ENCODE assay signal across 8 cellular contexts in the genomic region with DNA sequence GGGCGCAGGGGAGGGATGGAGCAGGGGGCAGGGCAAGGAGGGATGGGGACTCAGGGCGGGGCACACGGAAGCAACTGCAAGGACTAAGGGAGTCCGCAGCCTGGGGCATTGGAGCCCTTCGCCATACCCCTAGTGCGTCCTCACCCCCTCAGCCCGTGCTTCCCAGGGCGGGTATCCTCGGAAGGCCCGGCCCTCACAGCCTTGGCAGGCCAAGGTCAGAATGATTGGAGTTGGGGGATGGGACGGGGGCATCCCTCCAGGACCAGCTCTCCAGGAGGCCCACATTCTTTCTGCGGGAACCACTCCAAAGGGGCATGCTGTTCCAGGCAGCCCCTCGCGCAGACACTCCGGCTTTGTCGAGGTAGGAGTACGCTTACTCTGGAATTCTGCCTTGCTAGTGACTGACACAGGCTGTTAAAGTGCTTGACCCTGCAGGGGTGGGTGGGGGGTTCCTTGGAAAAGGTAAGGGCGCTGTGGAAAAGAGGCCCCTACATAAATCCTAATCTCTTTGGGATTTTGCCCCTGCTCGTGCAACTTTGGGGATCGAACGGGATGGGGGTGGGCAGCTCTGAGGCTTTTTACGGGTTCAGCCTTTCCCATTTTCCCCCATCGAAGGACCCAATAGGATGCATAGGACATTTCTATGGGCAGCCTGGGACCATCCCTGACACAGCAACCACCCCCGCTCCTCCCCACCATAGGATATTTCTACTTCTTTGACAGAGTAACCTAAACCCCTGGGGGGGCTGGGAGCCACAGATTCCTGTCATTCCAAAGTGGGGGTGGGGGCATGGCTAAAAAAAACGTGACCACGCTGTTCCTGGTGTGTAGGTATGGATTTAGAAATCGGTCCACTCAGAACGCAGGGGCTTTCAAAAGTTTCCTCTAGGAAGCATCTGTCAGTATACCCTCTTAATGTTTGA.
A peak's percentile ranks its signal among the peaks of the same experiment; 100 is the strongest.
DNase-seq lines count a peak whose midpoint lies in the region; ATAC-seq and TF ChIP-seq lines count a peak whose summit lies in the region.

No MANE protein-coding gene starts in this region.

- H3K4me3 ChIP-seq in MM.1S (ENCODE audit: low read length) (peak overlapping the region; percentile 56), epithelial cell of esophagus (ENCODE audit: low read length) (peak overlapping the region; percentile 81), parathyroid adenoma (ENCODE audit: low read depth, low read length) (peak overlapping the region; percentile 47)

- H3K79me2 ChIP-seq in MM.1S (ENCODE audit: low read length) (peaks cover 38% of the 10 kb centered on the region), parathyroid adenoma (peaks cover 16% of the 10 kb centered on the region)

- H3K4me1 ChIP-seq in MM.1S (ENCODE audit: low read length) (peaks cover 10% of the 10 kb centered on the region; the same call in 1 of the 2 replicates), parathyroid adenoma (no peaks in the 10 kb centered on the region)

- H3K27ac ChIP-seq in MM.1S (ENCODE audit: low read length) (no peak overlapping the region), parathyroid adenoma (no peak overlapping the region)

- H4K20me1 ChIP-seq in MM.1S (ENCODE audit: insufficient read depth, low read length): no peaks in the 10 kb centered on the region

- DNase-seq in EH (ENCODE audit: low read depth) (peak; percentile 50), MM.1S (no peak), epithelial cell of esophagus (ENCODE audit: low read depth) (no peak), NCI-H1436 (lab: John Stamatoyannopoulos, UW) (no peak), NCI-H345 (lab: John Stamatoyannopoulos, UW) (no peak)
- no peak for DNase-seq in stimulated activated CD4-positive, alpha-beta T cell treated with anti-CD3 and anti-CD28 coated beads, Interleukin-1b, Interleukin-23, amount 100 ng/mL, for 48 hours

- H3K4me2 ChIP-seq in MM.1S (ENCODE audit: low read depth, low read length) (peak overlapping the region; percentile 45; the same call in 1 of the 2 replicates), parathyroid adenoma (ENCODE audit: low read length) (peak overlapping the region; percentile 48)

- H2AFZ ChIP-seq in MM.1S (ENCODE audit: low read length) (peak overlapping the region; percentile 65), parathyroid adenoma (peak overlapping the region; percentile 56)

- H3F3A ChIP-seq in MM.1S (ENCODE audit: insufficient read depth, low read length): no peaks in the 10 kb centered on the region

- no peaks in the 10 kb centered on the region for H3K9me3 ChIP-seq in MM.1S (replicated peaks; ENCODE audit: insufficient read depth, low read length)
- no peaks in the 10 kb centered on the region for H3K9me3 ChIP-seq in parathyroid adenoma (ENCODE audit: control insufficient read depth, low read length)

- H3K9ac ChIP-seq in MM.1S (ENCODE audit: low read length) (no peak overlapping the region), parathyroid adenoma (no peak overlapping the region)

- ATAC-seq in HG02973 (IDR thresholded peaks at IDR 0.05; ENCODE audit: unreplicated experiment): no peak

- no peaks in the 10 kb centered on the region for H3K36me3 ChIP-seq in MM.1S (replicated peaks; ENCODE audit: insufficient read depth, low read length)
- H3K36me3 ChIP-seq in parathyroid adenoma (ENCODE audit: control insufficient read depth, insufficient read depth, low read length): no peaks in the 10 kb centered on the region

- H3K9me2 ChIP-seq in MM.1S (replicated peaks; ENCODE audit: insufficient read depth, low read length): no peaks in the 10 kb centered on the region

- H3K27me3 ChIP-seq in MM.1S (replicated peaks; ENCODE audit: insufficient read depth, low read length) (no peaks in the 10 kb centered on the region), parathyroid adenoma (ENCODE audit: control insufficient read depth, insufficient read depth, low read length) (no peaks in the 10 kb centered on the region)

- TF ChIP-seq CTCF in MM.1S (IDR thresholded peaks at IDR 0.05; ENCODE audit: low read length) (no peak), epithelial cell of esophagus (IDR thresholded peaks at IDR 0.05; ENCODE audit: insufficient read depth, low read depth, low read length, missing control alignments) (no peak), parathyroid adenoma (IDR thresholded peaks at IDR 0.05) (no peak)
